ENCODE assay signal across 8 cellular contexts in the genomic region with DNA sequence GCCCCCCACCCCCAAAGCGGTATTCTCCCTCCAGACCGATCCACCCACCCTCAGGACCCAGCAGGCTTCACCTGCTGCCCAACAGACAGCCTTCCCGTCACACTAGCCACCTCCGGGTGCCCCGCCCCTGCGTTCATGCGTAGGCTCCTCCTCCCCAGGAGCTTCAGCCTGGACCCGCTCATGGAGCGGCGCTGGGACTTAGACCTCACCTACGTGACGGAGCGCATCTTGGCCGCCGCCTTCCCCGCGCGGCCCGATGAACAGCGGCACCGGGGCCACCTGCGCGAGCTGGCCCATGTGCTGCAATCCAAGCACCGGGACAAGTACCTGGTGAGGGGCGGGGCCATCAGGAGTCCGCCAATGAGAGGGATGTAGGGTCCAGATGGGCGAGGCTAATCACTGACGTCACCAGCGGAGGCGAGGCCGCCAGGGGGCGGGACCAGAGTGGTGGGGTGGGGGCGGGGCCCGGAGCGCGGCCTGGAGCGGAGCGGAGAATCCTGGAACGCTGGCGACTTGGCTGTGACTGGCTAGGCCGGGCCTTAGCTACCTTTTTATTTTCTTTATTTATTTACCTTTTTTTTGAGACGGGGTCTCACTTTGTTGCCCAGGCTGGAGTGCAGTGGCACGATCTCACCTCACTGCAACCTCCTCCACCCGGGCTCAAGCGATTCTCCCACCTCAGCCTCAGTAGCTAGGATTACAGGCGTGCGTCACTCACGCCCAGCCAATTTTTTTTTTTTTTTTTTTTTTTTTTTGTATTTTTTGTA. TPM values are rescaled to one million over a fixed set of nuclear protein-coding genes. Genes with fewer than 3 reads are reported as not detected.
DNase-seq lines count a peak whose midpoint lies in the region; ATAC-seq, FAIRE-seq and TF ChIP-seq lines count a peak whose summit lies in the region.

No MANE protein-coding gene starts in this region.

- peak; percentile 89 for DNase-seq in ELR (ENCODE audit: low read depth)
- peak; percentile 91 to 98 for DNase-seq in HAP-1 (ENCODE audit: low spot score in 2 of 2)
- peak; percentile 79 for DNase-seq in MV-4-11 (lab: John Stamatoyannopoulos, UW)
- peak; percentile 73 for DNase-seq in SK-N-MC (ENCODE audit: low read depth, low spot score)
- peak; percentile 90 for DNase-seq in activated naive CD8-positive, alpha-beta T cell treated with anti-CD3 and anti-CD28 coated beads for 36 hours
- peak; percentile 97 for DNase-seq in Right ventricle myocardium inferior (ENCODE audit: missing footprints)
- DNase-seq in pancreas, result peak; percentile 96 to 98 (median 97)
- peak; percentile 98 to 99 for DNase-seq in thyroid gland

- peak in 1 of 2 donors; percentile 95 for TF ChIP-seq POLR2A in thyroid gland (IDR thresholded peaks at IDR 0.05)

- peak overlapping the region; percentile 94 for H3K27ac Mint-ChIP-seq in activated naive CD8-positive, alpha-beta T cell treated with anti-CD3 and anti-CD28 coated beads for 36 hours

- H3K9me3 ChIP-seq in HAP-1, result no peaks in the 10 kb centered on the region
- no peaks in the 10 kb centered on the region for H3K9me3 ChIP-seq in SK-N-MC (ENCODE audit: low read depth, low read length)
- no peaks in the 10 kb centered on the region for H3K9me3 ChIP-seq in pancreas
- H3K9me3 ChIP-seq in thyroid gland, result no peaks in the 10 kb centered on the region

- intact Hi-C loops in Right ventricle myocardium inferior (cut with DNase I) (no loop called here), pancreas (cut with DNase I) (no loop called here), thyroid gland (cut with DNase I) (no loop called here)

- H3K27ac ChIP-seq in SK-N-MC (no peak overlapping the region), pancreas (peak overlapping the region; percentile 82 to 99 (median 98)), thyroid gland (peak overlapping the region; percentile 87 to 100 (median 98))

- TF ChIP-seq CTCF in pancreas (IDR thresholded peaks at IDR 0.05) (peak in 1 of 4 donors; percentile 16), thyroid gland (IDR thresholded peaks at IDR 0.05) (peak in 1 of 6 experiments; percentile 2)

- ATAC-seq in Right ventricle myocardium inferior (peak; percentile 61), pancreas (peak; percentile 72 to 84 (median 80))

- no peaks in the 10 kb centered on the region for H3K36me3 ChIP-seq in HAP-1 (replicated peaks)
- no peaks in the 10 kb centered on the region for H3K36me3 ChIP-seq in SK-N-MC (ENCODE audit: insufficient read depth, low read length)
- H3K36me3 ChIP-seq in pancreas, result no peaks in the 10 kb centered on the region
- H3K36me3 ChIP-seq in thyroid gland, result peaks cover 24 to 27% of the 10 kb centered on the region in 2 donors

- H3K4me3 Mint-ChIP-seq in activated naive CD8-positive, alpha-beta T cell treated with anti-CD3 and anti-CD28 coated beads for 36 hours, result peak overlapping the region; percentile 92

- H3K9me3 Mint-ChIP-seq in activated naive CD8-positive, alpha-beta T cell treated with anti-CD3 and anti-CD28 coated beads for 36 hours, result no peaks in the 10 kb centered on the region

- in situ Hi-C loops in HAP-1 (cut with MboI; ENCODE audit: low sequenced_read_pairs), result no loop called here

- whole genome bisulfite sequencing in pancreas, 2 donors, result 2 to 6% methylated on average over 48 of the region's 48 CpGs
- 6 to 7% methylated on average over 23 to 35 of the region's 48 CpGs for WGBS in thyroid gland, 2 donors

- H3K4me3 ChIP-seq in HAP-1, result peak overlapping the region; percentile 81
- peak overlapping the region; percentile 97 for H3K4me3 ChIP-seq in SK-N-MC
- H3K4me3 ChIP-seq in pancreas, result peak overlapping the region; percentile 31 to 59 (median 36)
- H3K4me3 ChIP-seq in thyroid gland (replicated peaks in 1 of 3), result peak overlapping the region in 1 of 3 donors; percentile 57

- H3K4me1 Mint-ChIP-seq in activated naive CD8-positive, alpha-beta T cell treated with anti-CD3 and anti-CD28 coated beads for 36 hours, result peaks cover 9% of the 10 kb centered on the region

- H3K4me1 ChIP-seq in HAP-1 (peaks cover 5% of the 10 kb centered on the region), pancreas (peaks cover 27 to 37% (median 35%) of the 10 kb centered on the region in 3 donors), thyroid gland (peaks cover 52 to 60% of the 10 kb centered on the region in 2 donors)

- FAIRE-seq in pancreas (lab: Jason Lieb, UNC), result no peak

- peak overlapping the region; percentile 62 for H3K9ac ChIP-seq in SK-N-MC (ENCODE audit: insufficient read length)

- no peaks in the 10 kb centered on the region for H3K36me3 Mint-ChIP-seq in activated naive CD8-positive, alpha-beta T cell treated with anti-CD3 and anti-CD28 coated beads for 36 hours

- peaks cover 2% of the 10 kb centered on the region; the same call in 1 of the 2 replicates for H3K27me3 ChIP-seq in HAP-1 (ENCODE audit: low read depth)
- H3K27me3 ChIP-seq in pancreas, result no peaks in the 10 kb centered on the region
- H3K27me3 ChIP-seq in thyroid gland, result no peaks in the 10 kb centered on the region

- no peaks in the 10 kb centered on the region for H3K27me3 Mint-ChIP-seq in activated naive CD8-positive, alpha-beta T cell treated with anti-CD3 and anti-CD28 coated beads for 36 hours

RNA-seq across cellular contexts. Expression of gene TNS2, which starts 4.4 kb away (rescaled TPM):
- total RNA-seq in activated naive CD8-positive, alpha-beta T cell treated with anti-CD3 and anti-CD28 coated beads for 36 hours, result 1 to 10 TPM; 1.5 to 2.6 TPM
- total RNA-seq in Right ventricle myocardium inferior (122 TPM), pancreas (10 to 100 TPM; 22.7 to 52.6 (median 28.2) TPM), thyroid gland (100 to 1,000 TPM in 3 of 4 donors, 10 to 100 TPM in 1; 86.7 to 179 (median 114) TPM)
- 100 to 1,000 TPM; 135 to 183 TPM for polyA plus RNA-seq in pancreas

RNA-seq across cellular contexts. Expression of gene SPRYD3, which starts 24.9 kb away (rescaled TPM):
- total RNA-seq in activated naive CD8-positive, alpha-beta T cell treated with anti-CD3 and anti-CD28 coated beads for 36 hours, result 10 to 100 TPM; 23.5 to 25.7 TPM
- 41.0 TPM for total RNA-seq in Right ventricle myocardium inferior
- total RNA-seq in pancreas, result 10 to 100 TPM; 37.1 to 47.2 (median 40.1) TPM
- 10 to 100 TPM; 25.7 to 36.1 TPM for polyA plus RNA-seq in pancreas
- total RNA-seq in thyroid gland, result 10 to 100 TPM; 37.8 to 82.7 (median 58.9) TPM

RNA-seq across cellular contexts. Expression of gene IGFBP6, which starts 43.2 kb away (rescaled TPM):
- total RNA-seq in activated naive CD8-positive, alpha-beta T cell treated with anti-CD3 and anti-CD28 coated beads for 36 hours, result 1 to 10 TPM; 1.9 to 2.2 TPM
- total RNA-seq in Right ventricle myocardium inferior (54.3 TPM), pancreas (10 to 100 TPM in 3 of 6 donors, 1 to 10 TPM in 3; 2.2 to 21.8 (median 9.2) TPM), thyroid gland (100 to 1,000 TPM in 3 of 4 donors, 10 to 100 TPM in 1; 76.6 to 363 (median 186) TPM)
- 10 to 100 TPM; 24.5 to 32.8 TPM for polyA plus RNA-seq in pancreas

RNA-seq across cellular contexts. Expression of gene EIF4B, which starts 48.0 kb away (rescaled TPM):
- total RNA-seq in activated naive CD8-positive, alpha-beta T cell treated with anti-CD3 and anti-CD28 coated beads for 36 hours, result 100 to 1,000 TPM; 704 to 720 TPM
- 416 TPM for total RNA-seq in Right ventricle myocardium inferior
- total RNA-seq in pancreas, result 100 to 1,000 TPM; 343 to 522 (median 446) TPM
- polyA plus RNA-seq in pancreas, result 10 to 100 TPM; 72.8 to 88.6 TPM
- total RNA-seq in thyroid gland, result 100 to 1,000 TPM; 428 to 704 (median 567) TPM

RNA-seq across cellular contexts. Expression of gene SOAT2, which starts 49.0 kb away (rescaled TPM):
- total RNA-seq in activated naive CD8-positive, alpha-beta T cell treated with anti-CD3 and anti-CD28 coated beads for 36 hours, result 1 to 10 TPM; 3.1 to 3.8 TPM
- total RNA-seq in Right ventricle myocardium inferior (not detected), pancreas (under 1 TPM in 2 of 6 donors, not detected in 4; 0.09 to 0.18 TPM), thyroid gland (under 1 TPM in 1 of 4 donors, not detected in 3; 0.40 TPM)
- polyA plus RNA-seq in pancreas, result under 1 TPM; 0.15 to 0.54 TPM

Comparison
In these comparisons a context has a peak if more than half of its experiments do, and no peak if none do; other contexts are left out.
1. RNA of gene TNS2, which starts 4.4 kb away (total RNA-seq): 86.7 to 179 TPM in thyroid gland, 122 TPM in Right ventricle myocardium inferior (single experiment) and 22.7 to 52.6 TPM in pancreas; 1.5 to 2.6 TPM in activated naive CD8-positive, alpha-beta T cell treated with anti-CD3 and anti-CD28 coated beads for 36 hours; every median in the first group is over 4 times any median in the second.
2. Peak in every context shown above with its lines, with median percentiles within 50 percentile points of each other: DNase-seq.